Comparison of ENCODE assay signal across 1 cellular context in genomic region chr17:81285179-81285878, GRCh38.
TF ChIP-seq lines count a peak whose summit lies in the region.

No MANE protein-coding gene starts in this region.

TF ChIP-seq in K562, 482 proteins besides CTCF, POLR2A, EP300 and RAD21 (continued from another document):
- 0 out of 2 replicates have a peak, but pooled peaks have one; percentile 13 for TF ChIP-seq MXI1 (IDR thresholded peaks at IDR 0.05; ENCODE audit: low read depth, low read length)
- 0 out of 2 replicates have a peak, but pooled peaks have one; percentile 29 for TF ChIP-seq GABPB1 (CRISPR knock-in tag; IDR thresholded peaks at IDR 0.05)
- TF ChIP-seq, protein P1, sequence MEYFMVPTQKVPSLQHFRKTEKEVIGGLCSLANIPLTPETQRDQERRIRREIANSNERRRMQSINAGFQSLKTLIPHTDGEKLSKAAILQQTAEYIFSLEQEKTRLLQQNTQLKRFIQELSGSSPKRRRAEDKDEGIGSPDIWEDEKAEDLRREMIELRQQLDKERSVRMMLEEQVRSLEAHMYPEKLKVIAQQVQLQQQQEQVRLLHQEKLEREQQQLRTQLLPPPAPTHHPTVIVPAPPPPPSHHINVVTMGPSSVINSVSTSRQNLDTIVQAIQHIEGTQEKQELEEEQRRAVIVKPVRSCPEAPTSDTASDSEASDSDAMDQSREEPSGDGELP (CRISPR knock-in tag; IDR thresholded peaks at IDR 0.05; ENCODE audit: borderline replicate concordance) = peak; percentile 86
- no peak for TF ChIP-seq CHD1 (IDR thresholded peaks at IDR 0.05; ENCODE audit: low read length)
- TF ChIP-seq, protein P2, sequence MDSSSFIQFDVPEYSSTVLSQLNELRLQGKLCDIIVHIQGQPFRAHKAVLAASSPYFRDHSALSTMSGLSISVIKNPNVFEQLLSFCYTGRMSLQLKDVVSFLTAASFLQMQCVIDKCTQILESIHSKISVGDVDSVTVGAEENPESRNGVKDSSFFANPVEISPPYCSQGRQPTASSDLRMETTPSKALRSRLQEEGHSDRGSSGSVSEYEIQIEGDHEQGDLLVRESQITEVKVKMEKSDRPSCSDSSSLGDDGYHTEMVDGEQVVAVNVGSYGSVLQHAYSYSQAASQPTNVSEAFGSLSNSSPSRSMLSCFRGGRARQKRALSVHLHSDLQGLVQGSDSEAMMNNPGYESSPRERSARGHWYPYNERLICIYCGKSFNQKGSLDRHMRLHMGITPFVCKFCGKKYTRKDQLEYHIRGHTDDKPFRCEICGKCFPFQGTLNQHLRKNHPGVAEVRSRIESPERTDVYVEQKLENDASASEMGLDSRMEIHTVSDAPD (CRISPR knock-in tag; IDR thresholded peaks at IDR 0.05) = 0 out of 2 replicates have a peak, but pooled peaks have one; percentile 53
- TF ChIP-seq SIN3A (IDR thresholded peaks at IDR 0.05; ENCODE audit: borderline replicate concordance in 2 of 2, control insufficient read depth in 1 of 2, low read depth in 2 of 2, low read length in 2 of 2) = peak in 1 of 2 experiments; percentile 49; a peak in 1 of 4 replicates
- TF ChIP-seq ZBTB7A (IDR thresholded peaks at IDR 0.05; ENCODE audit: borderline replicate concordance, control insufficient read depth, low read depth, low read length) = peak; percentile 88; the same call in 1 of the 2 replicates
- TF ChIP-seq SOX6 (IDR thresholded peaks at IDR 0.05) = no peak
- peak; percentile 53 for TF ChIP-seq RBBP5 (IDR thresholded peaks at IDR 0.05; ENCODE audit: borderline replicate concordance, insufficient read depth, low read length, poor library complexity, severe bottlenecking)
- 0 out of 2 replicates have a peak, but pooled peaks have one; percentile 44 for TF ChIP-seq SMARCE1 (IDR thresholded peaks at IDR 0.05)
- TF ChIP-seq, protein P3, sequence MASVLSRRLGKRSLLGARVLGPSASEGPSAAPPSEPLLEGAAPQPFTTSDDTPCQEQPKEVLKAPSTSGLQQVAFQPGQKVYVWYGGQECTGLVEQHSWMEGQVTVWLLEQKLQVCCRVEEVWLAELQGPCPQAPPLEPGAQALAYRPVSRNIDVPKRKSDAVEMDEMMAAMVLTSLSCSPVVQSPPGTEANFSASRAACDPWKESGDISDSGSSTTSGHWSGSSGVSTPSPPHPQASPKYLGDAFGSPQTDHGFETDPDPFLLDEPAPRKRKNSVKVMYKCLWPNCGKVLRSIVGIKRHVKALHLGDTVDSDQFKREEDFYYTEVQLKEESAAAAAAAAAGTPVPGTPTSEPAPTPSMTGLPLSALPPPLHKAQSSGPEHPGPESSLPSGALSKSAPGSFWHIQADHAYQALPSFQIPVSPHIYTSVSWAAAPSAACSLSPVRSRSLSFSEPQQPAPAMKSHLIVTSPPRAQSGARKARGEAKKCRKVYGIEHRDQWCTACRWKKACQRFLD (CRISPR knock-in tag; IDR thresholded peaks at IDR 0.05) = peak; percentile 94
- peak; percentile 82 for TF ChIP-seq MAFG (tag; conservative IDR thresholded peaks at IDR 0.05)
- no peak for TF ChIP-seq EHMT2 (IDR thresholded peaks at IDR 0.05)
- peak; percentile 56; the same call in 1 of the 2 replicates for TF ChIP-seq ZNF175 (CRISPR knock-in tag; IDR thresholded peaks at IDR 0.05; ENCODE audit: low read depth)
- no peak for TF ChIP-seq SRSF9 (IDR thresholded peaks at IDR 0.05; ENCODE audit: borderline replicate concordance, low read depth, low read length)
- TF ChIP-seq ZNF551 (CRISPR knock-in tag; IDR thresholded peaks at IDR 0.05) = no peak
- TF ChIP-seq PML (IDR thresholded peaks at IDR 0.05; ENCODE audit: low read length) = no peak
- peak; percentile 82 to 90 for TF ChIP-seq MNT (conservative IDR thresholded peaks at IDR 0.05)
- no peak for TF ChIP-seq RBM39 (optimal IDR thresholded peaks at IDR 0.05; ENCODE audit: low read depth, low read length)
- no peak for TF ChIP-seq HLTF (IDR thresholded peaks at IDR 0.05)
